In the genomic region with DNA sequence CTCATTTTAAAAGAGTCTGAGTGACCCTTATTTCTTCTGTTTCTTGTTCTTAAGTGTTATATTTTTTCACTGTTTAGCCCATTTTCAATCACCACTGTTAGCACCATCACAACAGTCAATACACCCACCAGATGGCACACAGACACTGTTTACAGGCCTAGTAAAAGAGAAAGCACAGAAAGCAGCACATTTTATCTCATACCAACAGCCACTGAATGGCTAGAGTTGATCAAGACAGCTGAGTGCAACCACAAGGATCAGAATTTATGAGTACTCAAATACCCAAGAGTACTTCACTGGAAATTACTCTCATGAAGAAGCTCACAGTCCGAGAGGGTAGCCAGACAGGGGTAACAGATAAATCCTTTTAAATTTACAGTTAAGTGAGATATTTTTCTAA, we compare ENCODE assay signal across 9 cellular contexts.
DNase-seq lines count a peak whose midpoint lies in the region; ATAC-seq and TF ChIP-seq lines count a peak whose summit lies in the region.
"Had no signal": no experiment of that assay in that cellular context is flagged by ENCODE, and none has a peak within 500 bp of the region (broad histone marks: within the 10 kb centered on the region; RNA-seq: fewer than 3 reads in every experiment).

No MANE protein-coding gene starts in this region.

- H3K9me3 ChIP-seq in left lung: no peaks in the 10 kb centered on the region
- no peaks in the 10 kb centered on the region for H3K9me3 ChIP-seq in uterus

- DNase-seq in CMK (ENCODE audit: low read depth): peak; percentile 31
- peak; percentile 35 for DNase-seq in OCI-M2 (lab: John Stamatoyannopoulos, UW; ENCODE audit: unreplicated experiment)
- no peak for DNase-seq in left lung
- no peak for DNase-seq in GM19240 (ENCODE audit: insufficient read length, low spot score)
- no peak for DNase-seq in uterus
- no peak for DNase-seq in COR-L47 (lab: John Stamatoyannopoulos, UW)

- intact Hi-C loops in left lung (cut with DNase I): no loop called here
- intact Hi-C loops in uterus (cut with DNase I; ENCODE audit: low total_unique reads): no loop called here

- no peaks in the 10 kb centered on the region for H3K36me3 ChIP-seq in left lung
- no peaks in the 10 kb centered on the region for H3K36me3 ChIP-seq in uterus

- no peak for TF ChIP-seq POLR2A in uterus (IDR thresholded peaks at IDR 0.05)

- TF ChIP-seq CTCF in left lung (IDR thresholded peaks at IDR 0.05) (no peak), uterus (IDR thresholded peaks at IDR 0.05) (no peak)

- ATAC-seq in GM18873 (IDR thresholded peaks at IDR 0.05; ENCODE audit: low FRiP score, unreplicated experiment): peak; percentile 76
- peak; percentile 70 for ATAC-seq in HG03095 (IDR thresholded peaks at IDR 0.05; ENCODE audit: unreplicated experiment)
- peak; percentile 83 for ATAC-seq in left lung

- H3K27ac ChIP-seq in left lung: peak overlapping the region in 1 of 2 donors; percentile 25
- no peak overlapping the region for H3K27ac ChIP-seq in uterus
- H3K27ac ChIP-seq: epithelial cell of prostate had no signal

- H3K27me3 ChIP-seq in left lung (no peaks in the 10 kb centered on the region), uterus (no peaks in the 10 kb centered on the region)

- H3K4me3 ChIP-seq in left lung (no peak overlapping the region), uterus (no peak overlapping the region)

- peaks cover 17 to 39% of the 10 kb centered on the region in 2 donors for H3K4me1 ChIP-seq in left lung
- no peaks in the 10 kb centered on the region for H3K4me1 ChIP-seq in uterus

Comparison
In these comparisons a context has a peak if more than half of its experiments do, and no peak if none do; other contexts are left out.
1. DNase-seq: peak in CMK (single experiment) and OCI-M2 (single experiment); none in left lung (0 of 2), GM19240 (single experiment), uterus (0 of 2) and COR-L47 (single experiment).
2. Peak in every context shown above with its lines, with median percentiles within 50 percentile points of each other: ATAC-seq.